8 cellular contexts compared by ENCODE assay signal in the genomic region with DNA sequence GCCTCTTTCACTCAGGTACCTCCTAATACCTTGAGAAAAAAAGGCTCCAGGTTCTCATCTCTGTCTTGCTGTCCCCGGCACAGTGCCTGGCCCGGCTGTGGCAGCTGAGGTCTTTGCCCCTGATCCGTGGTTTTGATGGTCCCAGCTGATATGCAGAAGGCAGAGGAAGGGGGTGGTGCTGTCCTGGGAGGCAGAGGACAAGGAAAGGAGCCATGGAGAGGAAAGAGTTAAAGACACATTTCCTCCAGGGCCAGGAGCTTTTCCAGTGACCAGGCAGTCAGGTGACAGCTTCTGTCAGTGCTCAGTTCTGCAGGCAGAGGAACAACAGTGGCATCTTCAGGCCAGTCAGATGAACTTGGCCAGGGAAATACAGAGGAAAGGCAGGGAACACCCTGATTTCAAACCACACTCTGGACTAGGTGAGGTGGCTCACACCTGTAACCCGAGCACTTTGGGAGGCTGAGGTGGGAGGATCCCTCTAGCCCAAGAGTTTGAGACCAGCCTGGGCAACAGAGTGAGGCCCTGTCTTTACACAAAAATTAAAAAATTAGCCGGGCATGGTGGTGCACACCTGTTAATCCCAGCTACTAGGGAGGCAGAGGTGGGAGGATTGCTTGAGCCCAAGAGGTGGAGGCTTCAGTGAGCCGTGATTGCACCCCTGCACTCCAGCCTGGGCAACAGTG. TPM values are rescaled to one million over a fixed set of nuclear protein-coding genes. Genes with fewer than 3 reads are reported as not detected.
DNase-seq lines count a peak whose midpoint lies in the region; ATAC-seq and TF ChIP-seq lines count a peak whose summit lies in the region.

No MANE protein-coding gene starts in this region.

- H3K9ac ChIP-seq in BLaER1 = no peak overlapping the region
- no peak overlapping the region for H3K9ac ChIP-seq in OCI-LY1 (ENCODE audit: low read length)

- no peaks in the 10 kb centered on the region for H3K36me3 Mint-ChIP-seq in endothelial cell (ENCODE audit: low read depth, unreplicated experiment)

- H3K27ac Mint-ChIP-seq in endothelial cell (ENCODE audit: unreplicated experiment) = no peak overlapping the region

- H3K27me3 ChIP-seq in BLaER1 (no peaks in the 10 kb centered on the region), OCI-LY1 (ENCODE audit: insufficient read depth, low read length) (no peaks in the 10 kb centered on the region)

- peaks cover under 1% of the 10 kb centered on the region for H3K27me3 Mint-ChIP-seq in endothelial cell (ENCODE audit: unreplicated experiment)

- H3K79me2 ChIP-seq in OCI-LY1 (ENCODE audit: insufficient read depth, low read length) = no peaks in the 10 kb centered on the region

- no peaks in the 10 kb centered on the region for H3K9me2 ChIP-seq in OCI-LY1 (ENCODE audit: low read depth, low read length)

- CTCF ChIA-PET in HEK293T (lab: Yijun Ruan, JAX) = interaction anchor here (0.6 to 1.6 kb wide), 8 partner anchors 13 to 464 kb away, joined by 3 to 8 read pairs (median 3); a partner anchor contains a TSS

- H3K4me3 ChIP-seq in BLaER1 (no peak overlapping the region), OCI-LY1 (ENCODE audit: low read depth, low read length, poor library complexity, severe bottlenecking) (no peak overlapping the region)

- no peaks in the 10 kb centered on the region for H3K9me3 Mint-ChIP-seq in endothelial cell (ENCODE audit: unreplicated experiment)

- H3K4me1 Mint-ChIP-seq in endothelial cell (ENCODE audit: unreplicated experiment) = peaks cover 7% of the 10 kb centered on the region

- no peaks in the 10 kb centered on the region for H4K20me1 ChIP-seq in BLaER1
- H4K20me1 ChIP-seq in OCI-LY1 (ENCODE audit: insufficient read depth, low read length) = no peaks in the 10 kb centered on the region

- peak; percentile 35 for DNase-seq in HEK293T (ENCODE audit: extremely low spot score)
- DNase-seq in endothelial cell (ENCODE audit: low spot score) = peak; percentile 58
- DNase-seq in pons (ENCODE audit: low spot score) = peak; percentile 71
- DNase-seq in activated T-cell treated with anti-CD3 and anti-CD28 coated beads, Interleukin-2, amount 50 U/mL, for 1 hour = no peak
- no peak for DNase-seq in activated CD4-positive, CD25-positive, alpha-beta regulatory T cell (lab: John Stamatoyannopoulos, UW)

- POLR2A ChIA-PET in HEK293T (lab: Yijun Ruan, JAX) = interaction anchor here (1.1 to 1.8 kb wide), 2 partner anchors 42 to 461 kb away, joined by 3 to 6 read pairs; a partner anchor contains a TSS

- H3K4me3 Mint-ChIP-seq in endothelial cell (ENCODE audit: unreplicated experiment) = no peak overlapping the region

- no peak for ATAC-seq in HG02840 (IDR thresholded peaks at IDR 0.05; ENCODE audit: low FRiP score, unreplicated experiment)

- H3K27ac ChIP-seq in BLaER1 (no peak overlapping the region), OCI-LY1 (ENCODE audit: low read depth, low read length, poor library complexity, severe bottlenecking) (no peak overlapping the region)

- H3K4me1 ChIP-seq in BLaER1 (peaks cover 50% of the 10 kb centered on the region), OCI-LY1 (ENCODE audit: insufficient read depth, low read length, severe bottlenecking) (peaks cover 26% of the 10 kb centered on the region)

- H3K9me3 ChIP-seq in BLaER1 (no peaks in the 10 kb centered on the region), OCI-LY1 (ENCODE audit: low read length) (no peaks in the 10 kb centered on the region)

- no peaks in the 10 kb centered on the region for H3F3A ChIP-seq in OCI-LY1 (ENCODE audit: insufficient read depth, low read length)

- no peak overlapping the region for H2AFZ ChIP-seq in OCI-LY1 (ENCODE audit: low read length)

- peak overlapping the region; percentile 88 for H3K4me2 ChIP-seq in BLaER1
- H3K4me2 ChIP-seq in OCI-LY1 (ENCODE audit: low read length) = no peak overlapping the region

- no peaks in the 10 kb centered on the region for H3K36me3 ChIP-seq in BLaER1
- H3K36me3 ChIP-seq in OCI-LY1 (ENCODE audit: insufficient read depth, low read length) = no peaks in the 10 kb centered on the region

- TF ChIP-seq CTCF in OCI-LY1 (IDR thresholded peaks at IDR 0.05; ENCODE audit: low read length) = peak; percentile 22; the same call in 1 of the 2 replicates
- TF ChIP-seq CTCF in endothelial cell (IDR thresholded peaks at IDR 0.05; ENCODE audit: unreplicated experiment) = no peak

TF ChIP-seq in HEK293T, 16 proteins besides CTCF, POLR2A, EP300 and RAD21:
- no peak for TF ChIP-seq FOXK2 (IDR thresholded peaks at IDR 0.05)
- TF ChIP-seq, protein P1, sequence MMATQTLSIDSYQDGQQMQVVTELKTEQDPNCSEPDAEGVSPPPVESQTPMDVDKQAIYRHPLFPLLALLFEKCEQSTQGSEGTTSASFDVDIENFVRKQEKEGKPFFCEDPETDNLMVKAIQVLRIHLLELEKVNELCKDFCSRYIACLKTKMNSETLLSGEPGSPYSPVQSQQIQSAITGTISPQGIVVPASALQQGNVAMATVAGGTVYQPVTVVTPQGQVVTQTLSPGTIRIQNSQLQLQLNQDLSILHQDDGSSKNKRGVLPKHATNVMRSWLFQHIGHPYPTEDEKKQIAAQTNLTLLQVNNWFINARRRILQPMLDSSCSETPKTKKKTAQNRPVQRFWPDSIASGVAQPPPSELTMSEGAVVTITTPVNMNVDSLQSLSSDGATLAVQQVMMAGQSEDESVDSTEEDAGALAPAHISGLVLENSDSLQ (IDR thresholded peaks at IDR 0.05) = no peak
- no peak for TF ChIP-seq LEF1 (IDR thresholded peaks at IDR 0.05; ENCODE audit: borderline replicate concordance)
- no peak for TF ChIP-seq ELF4 (IDR thresholded peaks at IDR 0.05)
- TF ChIP-seq L3MBTL2 (conservative IDR thresholded peaks at IDR 0.05) = no peak
- no peak for TF ChIP-seq TARDBP (IDR thresholded peaks at IDR 0.05)
- no peak for TF ChIP-seq SP1 (IDR thresholded peaks at IDR 0.05)
- TF ChIP-seq ARNT (IDR thresholded peaks at IDR 0.05) = no peak
- TF ChIP-seq FOXA1 (IDR thresholded peaks at IDR 0.05) = no peak
- no peak for TF ChIP-seq ZNF384 (IDR thresholded peaks at IDR 0.05)
- TF ChIP-seq FOXM1 (IDR thresholded peaks at IDR 0.05; ENCODE audit: borderline replicate concordance) = no peak
- no peak for TF ChIP-seq CTBP1 (IDR thresholded peaks at IDR 0.05; ENCODE audit: borderline replicate concordance)
- TF ChIP-seq HDGF (IDR thresholded peaks at IDR 0.05; ENCODE audit: borderline replicate concordance) = no peak
- no peak for TF ChIP-seq NFRKB (IDR thresholded peaks at IDR 0.05)
- TF ChIP-seq SUZ12 (IDR thresholded peaks at IDR 0.05) = no peak
- TF ChIP-seq BHLHE40 (IDR thresholded peaks at IDR 0.05; ENCODE audit: borderline replicate concordance) = no peak
TF ChIP-seq in HEK293T: peak in this region for 0.

RNA-seq across cellular contexts. Expression of a gene that starts 3.3 kb away (rescaled TPM):
- total RNA-seq in endothelial cell (ENCODE audit: unreplicated experiment) = 27.8 TPM

RNA-seq across cellular contexts. Expression of a gene that starts 24.7 kb away (rescaled TPM):
- 0.26 TPM for total RNA-seq in endothelial cell (ENCODE audit: unreplicated experiment)

Comparison
In these comparisons a context has a peak if more than half of its experiments do, and no peak if none do; other contexts are left out.
1. DNase-seq: peak in HEK293T (single experiment), endothelial cell (single experiment) and pons (single experiment); none in activated T-cell treated with anti-CD3 and anti-CD28 coated beads, Interleukin-2, amount 50 U/mL, for 1 hour (single experiment) and activated CD4-positive, CD25-positive, alpha-beta regulatory T cell (0 of 4).